19 cellular contexts compared by ENCODE assay signal in genomic region chr12:70007687-70008086, GRCh38.
"Had no signal": no experiment of that assay in that cellular context is flagged by ENCODE, and none has a peak within 500 bp of the region (broad histone marks: within the 10 kb centered on the region; RNA-seq: fewer than 3 reads in every experiment).

No MANE protein-coding gene starts in this region.

- H3K9me3 ChIP-seq: thyroid gland had no signal

- FAIRE-seq: endothelial cell of umbilical vein, urothelium cell line had no signal

- ATAC-seq: activated CD8-positive, alpha-beta memory T cell treated with anti-CD3 and anti-CD28 coated beads, Interleukin-2, amount 10 ng/mL, durations not matched to agents 7 days and 5 days; activated T-cell treated with anti-CD3 and anti-CD28 coated beads, Interleukin-2, amount 50 U/mL, for 4 hours; left cardiac atrium; naive thymus-derived CD4-positive, alpha-beta T cell had no signal

- H3K27me3 ChIP-seq: cardiac muscle cell, thyroid gland had no signal

- H3K4me1 ChIP-seq: parathyroid adenoma had no signal

- DNase-seq: activated CD4-positive, alpha-beta T cell treated with anti-CD3 and anti-CD28 coated beads for 1 hour; activated CD4-positive, alpha-beta T cell treated with anti-CD3 and anti-CD28 coated beads, Interleukin-2, amount 50 U/mL, for 48 hours; activated CD8-positive, alpha-beta memory T cell treated with anti-CD3 and anti-CD28 coated beads, Interleukin-2, amount 10 ng/mL, durations not matched to agents 7 days and 5 days; activated effector memory CD4-positive, alpha-beta T cell treated with anti-CD3 and anti-CD28 coated beads, Interleukin-2, amount 50 U/mL, for 16 hours; activated naive CD8-positive, alpha-beta T cell treated with anti-CD3 and anti-CD28 coated beads, Interleukin-2, amount 10 ng/mL, durations not matched to agents 7 days and 5 days; activated T-cell treated with anti-CD3 and anti-CD28 coated beads, Interleukin-2, amount 50 U/mL, for 4 hours; anterior cingulate cortex; effector CD4-positive, alpha-beta T cell; hypothalamus; left cardiac atrium; naive thymus-derived CD4-positive, alpha-beta T cell; retina; thyroid gland had no signal

- H3K36me3 ChIP-seq: cardiac muscle cell, thyroid gland had no signal

- H3K27ac ChIP-seq: cardiac muscle cell, parathyroid adenoma, skin epidermis, thyroid gland had no signal

- H3K4me3 ChIP-seq: cardiac muscle cell, lung, skin epidermis, thyroid gland had no signal
